In the genomic region with DNA sequence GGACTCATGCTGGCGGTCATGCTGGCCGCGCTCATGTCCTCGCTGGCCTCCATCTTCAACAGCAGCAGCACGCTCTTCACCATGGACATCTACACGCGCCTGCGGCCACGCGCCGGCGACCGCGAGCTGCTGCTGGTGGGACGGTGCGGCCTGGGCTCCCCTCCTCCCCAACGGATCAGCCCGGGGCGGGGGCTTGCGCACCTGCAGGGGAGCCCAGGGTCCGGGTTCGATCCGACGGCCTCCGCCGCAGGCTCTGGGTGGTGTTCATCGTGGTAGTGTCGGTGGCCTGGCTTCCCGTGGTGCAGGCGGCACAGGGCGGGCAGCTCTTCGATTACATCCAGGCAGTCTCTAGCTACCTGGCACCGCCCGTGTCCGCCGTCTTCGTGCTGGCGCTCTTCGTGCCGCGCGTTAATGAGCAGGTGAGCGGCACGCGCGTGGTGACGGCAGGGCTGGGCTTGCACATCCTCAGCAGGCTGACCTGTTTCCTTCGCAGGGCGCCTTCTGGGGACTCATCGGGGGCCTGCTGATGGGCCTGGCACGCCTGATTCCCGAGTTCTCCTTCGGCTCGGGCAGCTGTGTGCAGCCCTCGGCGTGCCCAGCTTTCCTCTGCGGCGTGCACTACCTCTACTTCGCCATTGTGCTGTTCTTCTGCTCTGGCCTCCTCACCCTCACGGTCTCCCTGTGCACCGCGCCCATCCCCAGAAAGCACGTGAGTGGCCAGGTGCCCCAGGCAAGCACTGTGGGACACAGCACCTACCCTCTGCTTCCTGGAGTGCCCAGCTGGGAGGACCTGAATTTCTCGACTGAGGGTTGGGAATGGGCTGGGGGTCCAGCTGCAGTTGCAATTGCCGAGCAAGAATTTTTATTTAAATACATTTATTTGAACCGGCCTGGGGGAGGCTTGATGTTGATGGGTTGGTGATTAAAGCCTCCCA, we compare ENCODE assay signal across 9 cellular contexts. TPM values are rescaled to one million over a fixed set of nuclear protein-coding genes. Genes with fewer than 3 reads are reported as not detected.
DNase-seq lines count a peak whose midpoint lies in the region; ATAC-seq and TF ChIP-seq lines count a peak whose summit lies in the region.
"Had no signal": no experiment of that assay in that cellular context is flagged by ENCODE, and none has a peak within 500 bp of the region (broad histone marks: within the 10 kb centered on the region; RNA-seq: fewer than 3 reads in every experiment).

No MANE protein-coding gene starts in this region.

- H3K9me3 ChIP-seq in left ventricle myocardium inferior (replicated peaks): no peaks in the 10 kb centered on the region

- no peak for TF ChIP-seq CTCF in left ventricle myocardium inferior (IDR thresholded peaks at IDR 0.05; ENCODE audit: borderline replicate concordance)

- H3K36me3 ChIP-seq in left ventricle myocardium inferior (peaks cover 31% of the 10 kb centered on the region), rectal smooth muscle tissue (ENCODE audit: control insufficient read depth, insufficient read depth, low read length) (peaks cover 9% of the 10 kb centered on the region)

- peak overlapping the region; percentile 21 for H3K4me3 Mint-ChIP-seq in T-helper 1 cell treated with Interleukin-12 subunit alpha and Interleukin-12 subunit beta and Interleukin-4 antibody, amounts not matched to agents 30 μg/mL and 1 μg/mL, for 36 hours

- H3K27me3 ChIP-seq in left ventricle myocardium inferior (ENCODE audit: low read depth) (peaks cover 36% of the 10 kb centered on the region), rectal smooth muscle tissue (ENCODE audit: control insufficient read depth, insufficient read depth, low read length) (peaks cover 2% of the 10 kb centered on the region)

- no peak for ATAC-seq in HG03045 (IDR thresholded peaks at IDR 0.05; ENCODE audit: unreplicated experiment)
- no peak for ATAC-seq in HG03097 (IDR thresholded peaks at IDR 0.05; ENCODE audit: low FRiP score, unreplicated experiment)

- H3K27ac Mint-ChIP-seq in T-helper 1 cell treated with Interleukin-12 subunit alpha and Interleukin-12 subunit beta and Interleukin-4 antibody, amounts not matched to agents 30 μg/mL and 1 μg/mL, for 36 hours: no peak overlapping the region

- H3K4me1 Mint-ChIP-seq in T-helper 1 cell treated with Interleukin-12 subunit alpha and Interleukin-12 subunit beta and Interleukin-4 antibody, amounts not matched to agents 30 μg/mL and 1 μg/mL, for 36 hours (ENCODE audit: low read depth): peaks cover 6% of the 10 kb centered on the region

- no peak overlapping the region for H3K9ac ChIP-seq in rectal smooth muscle tissue (ENCODE audit: low read length)

- no peaks in the 10 kb centered on the region for H3K9me3 Mint-ChIP-seq in T-helper 1 cell treated with Interleukin-12 subunit alpha and Interleukin-12 subunit beta and Interleukin-4 antibody, amounts not matched to agents 30 μg/mL and 1 μg/mL, for 36 hours

- H3K36me3 Mint-ChIP-seq in T-helper 1 cell treated with Interleukin-12 subunit alpha and Interleukin-12 subunit beta and Interleukin-4 antibody, amounts not matched to agents 30 μg/mL and 1 μg/mL, for 36 hours (ENCODE audit: low read depth): peaks cover 8% of the 10 kb centered on the region

- H3K4me3 ChIP-seq in left ventricle myocardium inferior (peak overlapping the region; percentile 73), rectal smooth muscle tissue (ENCODE audit: low read length) (peak overlapping the region; percentile 63)

- DNase-seq in ELF-1 (ENCODE audit: low read depth, low spot score): peak; percentile 32
- DNase-seq in left ventricle myocardium inferior: no peak
- no peak for DNase-seq in HUDEP-2 (lab: John Stamatoyannopoulos, UW; ENCODE audit: unreplicated experiment in 76 of 76)
- DNase-seq in stimulated activated CD4-positive, alpha-beta T cell treated with anti-CD3 and anti-CD28 coated beads, Interleukin-2, amount 100 ng/mL, for 24 hours: no peak

- intact Hi-C loops in left ventricle myocardium inferior (cut with micrococcal nuclease): no loop called here

- H3K4me1 ChIP-seq in left ventricle myocardium inferior (peaks cover 20% of the 10 kb centered on the region), rectal smooth muscle tissue (ENCODE audit: control insufficient read depth, insufficient read depth, low read length) (peaks cover 5% of the 10 kb centered on the region)

- H3K27ac ChIP-seq in left ventricle myocardium inferior (replicated peaks): no peak overlapping the region
- H3K27ac ChIP-seq in rectal smooth muscle tissue (ENCODE audit: low read depth, low read length): no peak overlapping the region

- peaks cover 10% of the 10 kb centered on the region for H3K27me3 Mint-ChIP-seq in T-helper 1 cell treated with Interleukin-12 subunit alpha and Interleukin-12 subunit beta and Interleukin-4 antibody, amounts not matched to agents 30 μg/mL and 1 μg/mL, for 36 hours (ENCODE audit: low read depth)

RNA-seq across cellular contexts. Expression of a gene that starts 6.0 kb away (rescaled TPM):
- not detected for total RNA-seq in left ventricle myocardium inferior

RNA-seq across cellular contexts. Expression of a gene that starts 16.9 kb away (rescaled TPM):
- 15.6 TPM for total RNA-seq in left ventricle myocardium inferior

RNA-seq across cellular contexts. Expression of a gene that starts 19.3 kb away (rescaled TPM):
- total RNA-seq in left ventricle myocardium inferior: 20.6 TPM

RNA-seq across cellular contexts. Expression of a gene that starts 29.6 kb away (rescaled TPM):
- total RNA-seq in left ventricle myocardium inferior: 5.8 TPM

RNA-seq across cellular contexts. Expression of a gene that starts 38.8 kb away (rescaled TPM):
- total RNA-seq in left ventricle myocardium inferior: not detected
- total RNA-seq: SK-MEL-5 had no signal
